In genomic region chr14:24332094-24332983, GRCh38 we compare ENCODE assay signal across 9 cellular contexts. TPM values are rescaled to one million over a fixed set of nuclear protein-coding genes. Genes with fewer than 3 reads are reported as not detected.
DNase-seq lines count a peak whose midpoint lies in the region; ATAC-seq and TF ChIP-seq lines count a peak whose summit lies in the region.
"Had no signal": no experiment of that assay in that cellular context is flagged by ENCODE, and none has a peak within 500 bp of the region (broad histone marks: within the 10 kb centered on the region; RNA-seq: fewer than 3 reads in every experiment).

No MANE protein-coding gene starts in this region.

- H3K27me3 Mint-ChIP-seq in activated CD8-positive, alpha-beta T cell treated with anti-CD3 and anti-CD28 coated beads for 36 hours: peaks cover 29% of the 10 kb centered on the region
- H3K27me3 Mint-ChIP-seq in mesothelial cell of epicardium (ENCODE audit: low read depth): peaks cover 63% of the 10 kb centered on the region

- H3K27ac Mint-ChIP-seq in activated CD8-positive, alpha-beta T cell treated with anti-CD3 and anti-CD28 coated beads for 36 hours: no peak overlapping the region
- H3K27ac Mint-ChIP-seq in mesothelial cell of epicardium: no peak overlapping the region

- peak; percentile 82 for TF ChIP-seq CTCF in activated CD8-positive, alpha-beta T cell treated with anti-CD3 and anti-CD28 coated beads for 36 hours (IDR thresholded peaks at IDR 0.05)
- peak; percentile 78 for TF ChIP-seq CTCF in mesothelial cell of epicardium (IDR thresholded peaks at IDR 0.05; ENCODE audit: unreplicated experiment)

- peaks cover 74% of the 10 kb centered on the region for H3K4me1 ChIP-seq in BLaER1

- DNase-seq in NCI-H526 treated with DMSO at 0.1 percent for 48 hours (lab: John Stamatoyannopoulos, UW) (peak; percentile 35), mesothelial cell of epicardium (ENCODE audit: low spot score in 2 of 2, unreplicated experiment in 2 of 2) (peak in 1 of 2 experiments; percentile 71)
- DNase-seq in activated CD8-positive, alpha-beta T cell treated with anti-CD3 and anti-CD28 coated beads for 36 hours: peak; percentile 93
- DNase-seq in effector CD8-positive, alpha-beta T cell (lab: John Stamatoyannopoulos, UW): peak; percentile 70
- peak; percentile 46 to 70 for DNase-seq in stimulated activated CD8-positive, alpha-beta memory T cell treated with anti-CD3 and anti-CD28 coated beads, Interleukin-4, amount 100 ng/mL, for 1 hour (ENCODE audit: low read depth in 2 of 2, low spot score in 1 of 2)

- CTCF ChIA-PET in activated CD8-positive, alpha-beta T cell treated with anti-CD3 and anti-CD28 coated beads for 36 hours (lab: Charles Lee): interaction anchor here (0.6 to 12.7 kb wide), 35 partner anchors 8 to 218 kb away, joined by 3 to 454 read pairs (median 6); partner anchors contain the start of genes CBLN3, CIDEB, DCAF11 and DHRS1

- no peak overlapping the region for H3K27ac ChIP-seq in BLaER1
- H3K27ac ChIP-seq: SJSA1 had no signal

- peak overlapping the region; percentile 68 for H3K4me3 Mint-ChIP-seq in activated CD8-positive, alpha-beta T cell treated with anti-CD3 and anti-CD28 coated beads for 36 hours
- peak overlapping the region; percentile 66 for H3K4me3 Mint-ChIP-seq in mesothelial cell of epicardium

- peaks cover 8% of the 10 kb centered on the region; the same call in 1 of the 2 replicates for H3K36me3 ChIP-seq in BLaER1
- H3K36me3 ChIP-seq: SJSA1 had no signal

- H3K4me1 Mint-ChIP-seq in activated CD8-positive, alpha-beta T cell treated with anti-CD3 and anti-CD28 coated beads for 36 hours (ENCODE audit: low read depth): peaks cover 44% of the 10 kb centered on the region
- H3K4me1 Mint-ChIP-seq in mesothelial cell of epicardium: peaks cover 19% of the 10 kb centered on the region

- H3K4me3 ChIP-seq in BLaER1: peak overlapping the region; percentile 58
- H3K4me3 ChIP-seq: SJSA1 had no signal

- peak overlapping the region; percentile 94 for H3K4me2 ChIP-seq in BLaER1

- no peaks in the 10 kb centered on the region for H3K9me3 Mint-ChIP-seq in activated CD8-positive, alpha-beta T cell treated with anti-CD3 and anti-CD28 coated beads for 36 hours
- no peaks in the 10 kb centered on the region for H3K9me3 Mint-ChIP-seq in mesothelial cell of epicardium

- peak; percentile 78 for ATAC-seq in GM19035 (IDR thresholded peaks at IDR 0.05; ENCODE audit: unreplicated experiment)
- peak; percentile 82 for ATAC-seq in HG03280 (IDR thresholded peaks at IDR 0.05; ENCODE audit: unreplicated experiment)
- peak; percentile 87 for ATAC-seq in activated CD8-positive, alpha-beta T cell treated with anti-CD3 and anti-CD28 coated beads for 36 hours

- H4K20me1 ChIP-seq in BLaER1: peaks cover 35% of the 10 kb centered on the region

- peaks cover 53% of the 10 kb centered on the region for H3K27me3 ChIP-seq in BLaER1
- H3K27me3 ChIP-seq: SJSA1 had no signal

- POLR2A ChIA-PET in activated CD8-positive, alpha-beta T cell treated with anti-CD3 and anti-CD28 coated beads for 36 hours (lab: Charles Lee): interaction anchor here (0.6 to 8.5 kb wide), 8 partner anchors 14 to 237 kb away, joined by 3 to 82 read pairs (median 8); partner anchors contain the start of genes CBLN3, KHNYN, LTB4R and SDR39U1

- peaks cover 3% of the 10 kb centered on the region for H3K36me3 Mint-ChIP-seq in activated CD8-positive, alpha-beta T cell treated with anti-CD3 and anti-CD28 coated beads for 36 hours (ENCODE audit: low read depth)
- no peaks in the 10 kb centered on the region for H3K36me3 Mint-ChIP-seq in mesothelial cell of epicardium

- no peak overlapping the region for H3K9ac ChIP-seq in BLaER1

- H3K9me3 ChIP-seq in BLaER1: no peaks in the 10 kb centered on the region
- H3K9me3 ChIP-seq: SJSA1 had no signal

- intact Hi-C loops in activated CD8-positive, alpha-beta T cell treated with anti-CD3 and anti-CD28 coated beads for 36 hours (cut with micrococcal nuclease): loop anchor here (1.0 kb wide), 1 partner anchor 99 kb away; no protein-coding TSS in a partner anchor

RNA-seq across cellular contexts. Expression of gene ADCY4, which starts 2.5 kb away (rescaled TPM):
- total RNA-seq in activated CD8-positive, alpha-beta T cell treated with anti-CD3 and anti-CD28 coated beads for 36 hours: 1 to 10 TPM; 1.3 to 1.5 TPM
- total RNA-seq in mesothelial cell of epicardium: 2.8 to 3.4 TPM (median 3.4 TPM) in 3 replicates
- total RNA-seq: SJSA1 had no signal

RNA-seq across cellular contexts. Expression of gene RIPK3, which starts 7.5 kb away (rescaled TPM):
- total RNA-seq in activated CD8-positive, alpha-beta T cell treated with anti-CD3 and anti-CD28 coated beads for 36 hours: 1 to 10 TPM; 5.9 to 6.5 TPM
- 1.9 to 2.2 TPM (median 2.0 TPM) in 3 replicates for total RNA-seq in mesothelial cell of epicardium
- total RNA-seq: SJSA1 had no signal

RNA-seq across cellular contexts. Expression of gene LTB4R, which starts 21.0 kb away (rescaled TPM):
- total RNA-seq in activated CD8-positive, alpha-beta T cell treated with anti-CD3 and anti-CD28 coated beads for 36 hours: 10 to 100 TPM; 11.6 to 11.7 TPM
- total RNA-seq in mesothelial cell of epicardium: 10.7 to 11.8 TPM (median 11.1 TPM) in 3 replicates

RNA-seq across cellular contexts. Expression of gene LTB4R2, which starts 22.4 kb away (rescaled TPM):
- total RNA-seq in activated CD8-positive, alpha-beta T cell treated with anti-CD3 and anti-CD28 coated beads for 36 hours: 10 to 100 TPM in 1 of 2 experiments, 1 to 10 TPM in 1; 9.6 to 12.0 TPM
- 13.0 to 14.9 TPM (median 14.8 TPM) in 3 replicates for total RNA-seq in mesothelial cell of epicardium

RNA-seq across cellular contexts. Expression of gene CIDEB, which starts 24.6 kb away (rescaled TPM):
- 10 to 100 TPM; 12.1 to 13.6 TPM for total RNA-seq in activated CD8-positive, alpha-beta T cell treated with anti-CD3 and anti-CD28 coated beads for 36 hours
- total RNA-seq in mesothelial cell of epicardium: not detected in 3 replicates
- total RNA-seq: SJSA1 had no signal
